ENCODE assay signal across 8 cellular contexts in genomic region chr16:10941127-10941933, GRCh38. TPM values are rescaled to one million over a fixed set of nuclear protein-coding genes. Genes with fewer than 3 reads are reported as not detected.
DNase-seq lines count a peak whose midpoint lies in the region; ATAC-seq and TF ChIP-seq lines count a peak whose summit lies in the region.

No MANE protein-coding gene starts in this region.

- H3K4me3 ChIP-seq in GM12865 (ENCODE audit: low read depth, low read length) = peak overlapping the region; percentile 76
- H3K4me3 ChIP-seq in dorsolateral prefrontal cortex = peak overlapping the region; percentile 45 to 97 (median 79)

- peaks cover 5% of the 10 kb centered on the region for H3K27me3 Mint-ChIP-seq in nephron progenitor cell (ENCODE audit: low read depth, poor library complexity)

- peak overlapping the region; percentile 94 for H3K4me3 Mint-ChIP-seq in nephron progenitor cell

- peaks cover 79% of the 10 kb centered on the region for H3K4me1 Mint-ChIP-seq in nephron progenitor cell

- H3K27ac Mint-ChIP-seq in nephron progenitor cell = no peak overlapping the region

- TF ChIP-seq CTCF in GM12865 (IDR thresholded peaks at IDR 0.05; ENCODE audit: insufficient read depth, low read depth, low read length, missing control alignments) (no peak), dorsolateral prefrontal cortex (IDR thresholded peaks at IDR 0.05 in 54 of 56, conservative IDR thresholded peaks at IDR 0.05 in 2 of 56; ENCODE audit: low read depth in 1 of 56, partially characterized antibody in 56 of 56) (no peak), nephron progenitor cell (IDR thresholded peaks at IDR 0.05) (no peak)

- no peak for DNase-seq in GM12865 (ENCODE audit: low read depth)
- peak; percentile 16 for DNase-seq in NCI-H146 treated with DMSO at 0.1 percent for 48 hours (lab: John Stamatoyannopoulos, UW; ENCODE audit: unreplicated experiment)
- no peak for DNase-seq in dorsolateral prefrontal cortex
- DNase-seq in nephron progenitor cell = peak; percentile 22
- DNase-seq in COR-L47 (lab: John Stamatoyannopoulos, UW) = no peak
- DNase-seq in NCI-H2196 treated with DMSO at 0.1 percent for 48 hours (lab: John Stamatoyannopoulos, UW; ENCODE audit: unreplicated experiment) = no peak

- H3K27me3 ChIP-seq in dorsolateral prefrontal cortex = no peaks in the 10 kb centered on the region

- no peaks in the 10 kb centered on the region for H3K9me3 Mint-ChIP-seq in nephron progenitor cell

- H3K27ac ChIP-seq in dorsolateral prefrontal cortex = peak overlapping the region in 47 of 59 donors; percentile 0 to 90 (median 64)

- H3K36me3 Mint-ChIP-seq in nephron progenitor cell (ENCODE audit: low read depth) = peaks cover 10% of the 10 kb centered on the region

- ATAC-seq in GM18520 (IDR thresholded peaks at IDR 0.05; ENCODE audit: unreplicated experiment) = no peak
- no peak for ATAC-seq in GM18873 (IDR thresholded peaks at IDR 0.05; ENCODE audit: low FRiP score, unreplicated experiment)

- intact Hi-C loops in dorsolateral prefrontal cortex (cut with DNase I) = loop anchor here in 1 of 2 donors (5.0 kb wide), 1 partner anchor 976 kb away; the partner anchor contains the start of gene GSPT1

RNA-seq across cellular contexts. Expression of gene DEXI, which starts 0.9 kb away (rescaled TPM):
- 10 to 100 TPM; 40.9 to 88.1 (median 56.7) TPM for total RNA-seq in dorsolateral prefrontal cortex

RNA-seq across cellular contexts. Expression of gene CLEC16A, which starts 3.0 kb away (rescaled TPM):
- total RNA-seq in dorsolateral prefrontal cortex = 10 to 100 TPM; 40.5 to 75.1 (median 58.1) TPM

Comparison
In these comparisons a context has a peak if more than half of its experiments do, and no peak if none do; other contexts are left out.
1. DNase-seq: peak in NCI-H146 treated with DMSO at 0.1 percent for 48 hours (single experiment) and nephron progenitor cell (single experiment); none in GM12865 (single experiment), dorsolateral prefrontal cortex (0 of 10), COR-L47 (single experiment) and NCI-H2196 treated with DMSO at 0.1 percent for 48 hours (single experiment).